ENCODE assay signal across 1 cellular context in the genomic region with DNA sequence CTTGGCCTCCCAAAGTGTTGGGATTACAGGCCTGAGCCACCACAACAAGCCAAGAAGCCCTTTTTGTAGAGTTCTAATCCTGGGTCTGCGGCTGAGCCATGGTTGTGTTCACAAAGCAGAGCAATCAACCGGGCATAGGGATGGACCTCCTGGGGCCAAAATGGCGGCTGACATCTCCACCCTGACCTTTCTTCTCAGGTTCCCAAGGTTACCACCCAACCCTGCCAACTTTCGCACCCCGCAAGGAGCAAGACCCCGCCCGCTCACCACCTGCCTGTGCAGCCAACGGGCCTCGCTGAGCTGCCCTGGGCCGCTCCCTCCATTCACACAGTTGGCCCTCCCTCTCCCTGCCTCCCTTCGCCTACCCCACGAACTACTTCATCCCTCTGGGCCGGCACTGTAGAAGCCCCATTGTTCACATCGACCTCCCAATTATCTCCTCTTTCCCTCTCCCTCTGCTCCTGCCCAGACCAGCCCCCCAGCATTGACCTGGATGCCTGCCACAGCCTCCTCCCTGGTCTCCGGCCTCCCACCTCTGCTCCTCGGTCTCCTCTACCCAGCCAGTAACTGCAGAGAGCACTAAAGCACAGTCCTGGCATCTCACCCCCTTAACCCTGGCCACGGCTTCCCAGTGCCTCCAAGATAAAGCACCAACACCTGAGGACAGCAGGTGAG.
A peak's percentile ranks its signal among the peaks of the same experiment; 100 is the strongest.
TF ChIP-seq lines count a peak whose summit lies in the region.

No MANE protein-coding gene starts in this region.

TF ChIP-seq in K562, 482 proteins besides CTCF, POLR2A, EP300 and RAD21 (continued from another document and continues in another):
- 0 out of 2 replicates have a peak, but pooled peaks have one; percentile 30 for TF ChIP-seq ZNF586 (CRISPR knock-in tag; conservative IDR thresholded peaks at IDR 0.05)
- peak; percentile 64; the same call in 1 of the 2 replicates for TF ChIP-seq TCFL5 (CRISPR knock-in tag; conservative IDR thresholded peaks at IDR 0.05)
- TF ChIP-seq, protein P1, sequence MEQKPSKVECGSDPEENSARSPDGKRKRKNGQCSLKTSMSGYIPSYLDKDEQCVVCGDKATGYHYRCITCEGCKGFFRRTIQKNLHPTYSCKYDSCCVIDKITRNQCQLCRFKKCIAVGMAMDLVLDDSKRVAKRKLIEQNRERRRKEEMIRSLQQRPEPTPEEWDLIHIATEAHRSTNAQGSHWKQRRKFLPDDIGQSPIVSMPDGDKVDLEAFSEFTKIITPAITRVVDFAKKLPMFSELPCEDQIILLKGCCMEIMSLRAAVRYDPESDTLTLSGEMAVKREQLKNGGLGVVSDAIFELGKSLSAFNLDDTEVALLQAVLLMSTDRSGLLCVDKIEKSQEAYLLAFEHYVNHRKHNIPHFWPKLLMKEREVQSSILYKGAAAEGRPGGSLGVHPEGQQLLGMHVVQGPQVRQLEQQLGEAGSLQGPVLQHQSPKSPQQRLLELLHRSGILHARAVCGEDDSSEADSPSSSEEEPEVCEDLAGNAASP (IDR thresholded peaks at IDR 0.05): peak; percentile 76
- no peak for TF ChIP-seq TAL1 (IDR thresholded peaks at IDR 0.05)
- no peak for TF ChIP-seq KAT8 (IDR thresholded peaks at IDR 0.05; ENCODE audit: low read depth)
- TF ChIP-seq MYC (IDR thresholded peaks at IDR 0.05; ENCODE audit: low read depth, low read length): peak; percentile 57; the same call in 1 of the 2 replicates
- TF ChIP-seq MYC (CRISPR knock-in tag; IDR thresholded peaks at IDR 0.05; ENCODE audit: borderline replicate concordance, low read depth): peak; percentile 86; the same call in 1 of the 2 replicates
- no peak for TF ChIP-seq ZNF551 (CRISPR knock-in tag; IDR thresholded peaks at IDR 0.05)
- TF ChIP-seq, protein P2, sequence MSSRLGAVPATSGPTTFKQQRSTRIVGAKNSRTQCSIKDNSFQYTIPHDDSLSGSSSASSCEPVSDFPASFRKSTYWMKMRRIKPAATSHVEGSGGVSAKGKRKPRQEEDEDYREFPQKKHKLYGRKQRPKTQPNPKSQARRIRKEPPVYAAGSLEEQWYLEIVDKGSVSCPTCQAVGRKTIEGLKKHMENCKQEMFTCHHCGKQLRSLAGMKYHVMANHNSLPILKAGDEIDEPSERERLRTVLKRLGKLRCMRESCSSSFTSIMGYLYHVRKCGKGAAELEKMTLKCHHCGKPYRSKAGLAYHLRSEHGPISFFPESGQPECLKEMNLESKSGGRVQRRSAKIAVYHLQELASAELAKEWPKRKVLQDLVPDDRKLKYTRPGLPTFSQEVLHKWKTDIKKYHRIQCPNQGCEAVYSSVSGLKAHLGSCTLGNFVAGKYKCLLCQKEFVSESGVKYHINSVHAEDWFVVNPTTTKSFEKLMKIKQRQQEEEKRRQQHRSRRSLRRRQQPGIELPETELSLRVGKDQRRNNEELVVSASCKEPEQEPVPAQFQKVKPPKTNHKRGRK (tag; IDR thresholded peaks at IDR 0.05): no peak
- TF ChIP-seq ZNF133 (CRISPR knock-in tag; IDR thresholded peaks at IDR 0.05): peak; percentile 81; the same call in 1 of the 2 replicates
- TF ChIP-seq, protein P3, sequence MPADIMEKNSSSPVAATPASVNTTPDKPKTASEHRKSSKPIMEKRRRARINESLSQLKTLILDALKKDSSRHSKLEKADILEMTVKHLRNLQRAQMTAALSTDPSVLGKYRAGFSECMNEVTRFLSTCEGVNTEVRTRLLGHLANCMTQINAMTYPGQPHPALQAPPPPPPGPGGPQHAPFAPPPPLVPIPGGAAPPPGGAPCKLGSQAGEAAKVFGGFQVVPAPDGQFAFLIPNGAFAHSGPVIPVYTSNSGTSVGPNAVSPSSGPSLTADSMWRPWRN (IDR thresholded peaks at IDR 0.05; ENCODE audit: low read depth): no peak
- TF ChIP-seq, protein P4, sequence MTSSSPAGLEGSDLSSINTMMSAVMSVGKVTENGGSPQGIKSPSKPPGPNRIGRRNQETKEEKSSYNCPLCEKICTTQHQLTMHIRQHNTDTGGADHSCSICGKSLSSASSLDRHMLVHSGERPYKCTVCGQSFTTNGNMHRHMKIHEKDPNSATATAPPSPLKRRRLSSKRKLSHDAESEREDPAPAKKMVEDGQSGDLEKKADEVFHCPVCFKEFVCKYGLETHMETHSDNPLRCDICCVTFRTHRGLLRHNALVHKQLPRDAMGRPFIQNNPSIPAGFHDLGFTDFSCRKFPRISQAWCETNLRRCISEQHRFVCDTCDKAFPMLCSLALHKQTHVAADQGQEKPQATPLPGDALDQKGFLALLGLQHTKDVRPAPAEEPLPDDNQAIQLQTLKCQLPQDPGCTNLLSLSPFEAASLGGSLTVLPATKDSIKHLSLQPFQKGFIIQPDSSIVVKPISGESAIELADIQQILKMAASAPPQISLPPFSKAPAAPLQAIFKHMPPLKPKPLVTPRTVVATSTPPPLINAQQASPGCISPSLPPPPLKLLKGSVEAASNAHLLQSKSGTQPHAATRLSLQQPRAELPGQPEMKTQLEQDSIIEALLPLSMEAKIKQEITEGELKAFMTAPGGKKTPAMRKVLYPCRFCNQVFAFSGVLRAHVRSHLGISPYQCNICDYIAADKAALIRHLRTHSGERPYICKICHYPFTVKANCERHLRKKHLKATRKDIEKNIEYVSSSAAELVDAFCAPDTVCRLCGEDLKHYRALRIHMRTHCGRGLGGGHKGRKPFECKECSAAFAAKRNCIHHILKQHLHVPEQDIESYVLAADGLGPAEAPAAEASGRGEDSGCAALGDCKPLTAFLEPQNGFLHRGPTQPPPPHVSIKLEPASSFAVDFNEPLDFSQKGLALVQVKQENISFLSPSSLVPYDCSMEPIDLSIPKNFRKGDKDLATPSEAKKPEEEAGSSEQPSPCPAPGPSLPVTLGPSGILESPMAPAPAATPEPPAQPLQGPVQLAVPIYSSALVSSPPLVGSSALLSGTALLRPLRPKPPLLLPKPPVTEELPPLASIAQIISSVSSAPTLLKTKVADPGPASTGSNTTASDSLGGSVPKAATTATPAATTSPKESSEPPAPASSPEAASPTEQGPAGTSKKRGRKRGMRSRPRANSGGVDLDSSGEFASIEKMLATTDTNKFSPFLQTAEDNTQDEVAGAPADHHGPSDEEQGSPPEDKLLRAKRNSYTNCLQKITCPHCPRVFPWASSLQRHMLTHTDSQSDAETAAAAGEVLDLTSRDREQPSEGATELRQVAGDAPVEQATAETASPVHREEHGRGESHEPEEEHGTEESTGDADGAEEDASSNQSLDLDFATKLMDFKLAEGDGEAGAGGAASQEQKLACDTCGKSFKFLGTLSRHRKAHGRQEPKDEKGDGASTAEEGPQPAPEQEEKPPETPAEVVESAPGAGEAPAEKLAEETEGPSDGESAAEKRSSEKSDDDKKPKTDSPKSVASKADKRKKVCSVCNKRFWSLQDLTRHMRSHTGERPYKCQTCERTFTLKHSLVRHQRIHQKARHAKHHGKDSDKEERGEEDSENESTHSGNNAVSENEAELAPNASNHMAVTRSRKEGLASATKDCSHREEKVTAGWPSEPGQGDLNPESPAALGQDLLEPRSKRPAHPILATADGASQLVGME (CRISPR knock-in tag; IDR thresholded peaks at IDR 0.05): peak; percentile 93
- no peak for TF ChIP-seq MAFG (tag; conservative IDR thresholded peaks at IDR 0.05)
- no peak for TF ChIP-seq BMI1 (IDR thresholded peaks at IDR 0.05; ENCODE audit: low read length)
- TF ChIP-seq, protein P5, sequence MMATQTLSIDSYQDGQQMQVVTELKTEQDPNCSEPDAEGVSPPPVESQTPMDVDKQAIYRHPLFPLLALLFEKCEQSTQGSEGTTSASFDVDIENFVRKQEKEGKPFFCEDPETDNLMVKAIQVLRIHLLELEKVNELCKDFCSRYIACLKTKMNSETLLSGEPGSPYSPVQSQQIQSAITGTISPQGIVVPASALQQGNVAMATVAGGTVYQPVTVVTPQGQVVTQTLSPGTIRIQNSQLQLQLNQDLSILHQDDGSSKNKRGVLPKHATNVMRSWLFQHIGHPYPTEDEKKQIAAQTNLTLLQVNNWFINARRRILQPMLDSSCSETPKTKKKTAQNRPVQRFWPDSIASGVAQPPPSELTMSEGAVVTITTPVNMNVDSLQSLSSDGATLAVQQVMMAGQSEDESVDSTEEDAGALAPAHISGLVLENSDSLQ (IDR thresholded peaks at IDR 0.05): no peak; the same call in 1 of the 2 replicates
- TF ChIP-seq, protein P6, sequence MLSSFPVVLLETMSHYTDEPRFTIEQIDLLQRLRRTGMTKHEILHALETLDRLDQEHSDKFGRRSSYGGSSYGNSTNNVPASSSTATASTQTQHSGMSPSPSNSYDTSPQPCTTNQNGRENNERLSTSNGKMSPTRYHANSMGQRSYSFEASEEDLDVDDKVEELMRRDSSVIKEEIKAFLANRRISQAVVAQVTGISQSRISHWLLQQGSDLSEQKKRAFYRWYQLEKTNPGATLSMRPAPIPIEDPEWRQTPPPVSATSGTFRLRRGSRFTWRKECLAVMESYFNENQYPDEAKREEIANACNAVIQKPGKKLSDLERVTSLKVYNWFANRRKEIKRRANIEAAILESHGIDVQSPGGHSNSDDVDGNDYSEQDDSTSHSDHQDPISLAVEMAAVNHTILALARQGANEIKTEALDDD (IDR thresholded peaks at IDR 0.05): no peak
- TF ChIP-seq SRSF3 (IDR thresholded peaks at IDR 0.05; ENCODE audit: insufficient read depth, low read length): no peak
- TF ChIP-seq, protein P7, sequence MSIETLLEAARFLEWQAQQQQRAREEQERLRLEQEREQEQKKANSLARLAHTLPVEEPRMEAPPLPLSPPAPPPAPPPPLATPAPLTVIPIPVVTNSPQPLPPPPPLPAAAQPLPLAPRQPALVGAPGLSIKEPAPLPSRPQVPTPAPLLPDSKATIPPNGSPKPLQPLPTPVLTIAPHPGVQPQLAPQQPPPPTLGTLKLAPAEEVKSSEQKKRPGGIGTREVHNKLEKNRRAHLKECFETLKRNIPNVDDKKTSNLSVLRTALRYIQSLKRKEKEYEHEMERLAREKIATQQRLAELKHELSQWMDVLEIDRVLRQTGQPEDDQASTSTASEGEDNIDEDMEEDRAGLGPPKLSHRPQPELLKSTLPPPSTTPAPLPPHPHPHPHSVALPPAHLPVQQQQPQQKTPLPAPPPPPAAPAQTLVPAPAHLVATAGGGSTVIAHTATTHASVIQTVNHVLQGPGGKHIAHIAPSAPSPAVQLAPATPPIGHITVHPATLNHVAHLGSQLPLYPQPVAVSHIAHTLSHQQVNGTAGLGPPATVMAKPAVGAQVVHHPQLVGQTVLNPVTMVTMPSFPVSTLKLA (conservative IDR thresholded peaks at IDR 0.05): no peak
- TF ChIP-seq LEF1 (IDR thresholded peaks at IDR 0.05): no peak
- TF ChIP-seq ZNF197 (CRISPR knock-in tag; IDR thresholded peaks at IDR 0.05; ENCODE audit: low read depth): peak; percentile 89
- no peak for TF ChIP-seq MCM7 (IDR thresholded peaks at IDR 0.05)
- TF ChIP-seq HSF4 (CRISPR knock-in tag; IDR thresholded peaks at IDR 0.05; ENCODE audit: borderline replicate concordance): peak; percentile 76; the same call in 1 of the 2 replicates
- TF ChIP-seq, protein P8, sequence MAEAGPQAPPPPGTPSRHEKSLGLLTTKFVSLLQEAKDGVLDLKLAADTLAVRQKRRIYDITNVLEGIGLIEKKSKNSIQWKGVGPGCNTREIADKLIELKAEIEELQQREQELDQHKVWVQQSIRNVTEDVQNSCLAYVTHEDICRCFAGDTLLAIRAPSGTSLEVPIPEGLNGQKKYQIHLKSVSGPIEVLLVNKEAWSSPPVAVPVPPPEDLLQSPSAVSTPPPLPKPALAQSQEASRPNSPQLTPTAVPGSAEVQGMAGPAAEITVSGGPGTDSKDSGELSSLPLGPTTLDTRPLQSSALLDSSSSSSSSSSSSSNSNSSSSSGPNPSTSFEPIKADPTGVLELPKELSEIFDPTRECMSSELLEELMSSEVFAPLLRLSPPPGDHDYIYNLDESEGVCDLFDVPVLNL (CRISPR knock-in tag; IDR thresholded peaks at IDR 0.05; ENCODE audit: low read depth): peak; percentile 15; the same call in 1 of the 2 replicates
- no peak for TF ChIP-seq ZNF408 (CRISPR knock-in tag; IDR thresholded peaks at IDR 0.05; ENCODE audit: low read depth)
- TF ChIP-seq, protein P9, sequence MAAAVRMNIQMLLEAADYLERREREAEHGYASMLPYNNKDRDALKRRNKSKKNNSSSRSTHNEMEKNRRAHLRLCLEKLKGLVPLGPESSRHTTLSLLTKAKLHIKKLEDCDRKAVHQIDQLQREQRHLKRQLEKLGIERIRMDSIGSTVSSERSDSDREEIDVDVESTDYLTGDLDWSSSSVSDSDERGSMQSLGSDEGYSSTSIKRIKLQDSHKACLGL (CRISPR knock-in tag; IDR thresholded peaks at IDR 0.05; ENCODE audit: borderline replicate concordance, poor library complexity, severe bottlenecking): no peak
- TF ChIP-seq OTX1 (CRISPR knock-in tag; IDR thresholded peaks at IDR 0.05): 0 out of 2 replicates have a peak, but pooled peaks have one; percentile 7
- peak; percentile 1; the same call in 1 of the 2 replicates for TF ChIP-seq CTBP1 (IDR thresholded peaks at IDR 0.05; ENCODE audit: borderline replicate concordance)
- peak; percentile 70 for TF ChIP-seq MTF1 (CRISPR knock-in tag; IDR thresholded peaks at IDR 0.05; ENCODE audit: borderline replicate concordance)
- TF ChIP-seq, protein P10, sequence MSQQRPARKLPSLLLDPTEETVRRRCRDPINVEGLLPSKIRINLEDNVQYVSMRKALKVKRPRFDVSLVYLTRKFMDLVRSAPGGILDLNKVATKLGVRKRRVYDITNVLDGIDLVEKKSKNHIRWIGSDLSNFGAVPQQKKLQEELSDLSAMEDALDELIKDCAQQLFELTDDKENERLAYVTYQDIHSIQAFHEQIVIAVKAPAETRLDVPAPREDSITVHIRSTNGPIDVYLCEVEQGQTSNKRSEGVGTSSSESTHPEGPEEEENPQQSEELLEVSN (IDR thresholded peaks at IDR 0.05; ENCODE audit: borderline replicate concordance in 1 of 2, extremely low read depth in 1 of 2, insufficient read depth in 1 of 2, insufficient read length in 1 of 2, low read depth in 1 of 2, low read length in 1 of 2, poor library complexity in 1 of 2, severe bottlenecking in 1 of 2): peak; percentile 44 to 76
- peak; percentile 96 for TF ChIP-seq SMAD4 (CRISPR knock-in tag; conservative IDR thresholded peaks at IDR 0.05)
- peak; percentile 76 for TF ChIP-seq RBFOX2 (IDR thresholded peaks at IDR 0.05; ENCODE audit: low read depth, low read length)
- peak; percentile 61; the same call in 1 of the 2 replicates for TF ChIP-seq TEAD2 (tag; IDR thresholded peaks at IDR 0.05)
